ENCODE assay signal across 14 cellular contexts in genomic region chr6:43806041-43806757, GRCh38. TPM values are rescaled to one million over a fixed set of nuclear protein-coding genes. Genes with fewer than 3 reads are reported as not detected.
A peak's percentile ranks its signal among the peaks of the same experiment; 100 is the strongest.
DNase-seq lines count a peak whose midpoint lies in the region; ATAC-seq and TF ChIP-seq lines count a peak whose summit lies in the region.
"Had no signal": no experiment of that assay in that cellular context is flagged by ENCODE, and none has a peak within 500 bp of the region (broad histone marks: within the 10 kb centered on the region; RNA-seq: fewer than 3 reads in every experiment).

No MANE protein-coding gene starts in this region.

- H3K27me3 Mint-ChIP-seq in type B pancreatic cell, result no peaks in the 10 kb centered on the region
- no peaks in the 10 kb centered on the region for H3K27me3 Mint-ChIP-seq in CD4-positive, alpha-beta T cell

- intact Hi-C loops in CD4-positive, alpha-beta T cell (cut with DNase I, micrococcal nuclease), result no loop called here

- peak overlapping the region; percentile 43 for H3K27ac Mint-ChIP-seq in type B pancreatic cell
- H3K27ac Mint-ChIP-seq in CD4-positive, alpha-beta T cell, result no peak overlapping the region
- H3K27ac Mint-ChIP-seq: dendritic cell treated with granulocyte-macrophage colony-stimulating factor and Interleukin-4, amounts not matched to agents 40 ng/mL and 50 ng/mL, for 4 days; naive thymus-derived CD4-positive, alpha-beta T cell had no signal

- no peaks in the 10 kb centered on the region for H3K27me3 ChIP-seq in osteoblast (ENCODE audit: insufficient read depth, low read length)
- no peaks in the 10 kb centered on the region for H3K27me3 ChIP-seq in CD4-positive, alpha-beta T cell (ENCODE audit: control insufficient read depth, insufficient read depth, low read length)
- H3K27me3 ChIP-seq: adrenal gland had no signal

- no peaks in the 10 kb centered on the region for H3K36me3 Mint-ChIP-seq in type B pancreatic cell
- H3K36me3 Mint-ChIP-seq in CD4-positive, alpha-beta T cell (ENCODE audit: low read depth), result no peaks in the 10 kb centered on the region
- H3K36me3 Mint-ChIP-seq: immature natural killer cell; naive thymus-derived CD4-positive, alpha-beta T cell had no signal

- no peaks in the 10 kb centered on the region for H4K20me1 ChIP-seq in osteoblast (ENCODE audit: insufficient read depth, low read length)

- H3K4me3 ChIP-seq in HEK293 (ENCODE audit: low read depth, low read length) (no peak overlapping the region), osteoblast (ENCODE audit: insufficient read depth, low read length) (no peak overlapping the region)
- H3K4me3 ChIP-seq: adrenal gland had no signal

- H3K9me3 ChIP-seq in HEK293 (ENCODE audit: control insufficient read depth, insufficient read depth, low read depth, low read length) (no peaks in the 10 kb centered on the region), osteoblast (ENCODE audit: low read depth, low read length) (no peaks in the 10 kb centered on the region)
- no peaks in the 10 kb centered on the region for H3K9me3 ChIP-seq in CD4-positive, alpha-beta T cell (ENCODE audit: control insufficient read depth, low read length)
- H3K9me3 ChIP-seq: adrenal gland had no signal

- H3K4me1 Mint-ChIP-seq in type B pancreatic cell (ENCODE audit: unreplicated experiment), result peaks cover 46% of the 10 kb centered on the region
- H3K4me1 Mint-ChIP-seq in CD4-positive, alpha-beta T cell (ENCODE audit: low read depth), result no peaks in the 10 kb centered on the region

- POLR2A ChIA-PET in HEK293 (lab: Yijun Ruan, JAX), result interaction anchor here (1.5 kb wide), 1 partner anchor 34 kb away, joined by 5 read pairs; no protein-coding TSS in a partner anchor
- POLR2A ChIA-PET in CD4-positive, alpha-beta T cell (lab: Charles Lee), result no interaction called here

- no peak for ATAC-seq in CD4-positive, alpha-beta T cell (ENCODE audit: poor library complexity)
- ATAC-seq: naive thymus-derived CD4-positive, alpha-beta T cell had no signal

- H3K4me2 ChIP-seq in osteoblast (ENCODE audit: insufficient read depth, low read length), result no peak overlapping the region

- no peaks in the 10 kb centered on the region for H3K9me3 Mint-ChIP-seq in type B pancreatic cell
- no peaks in the 10 kb centered on the region for H3K9me3 Mint-ChIP-seq in CD4-positive, alpha-beta T cell
- H3K9me3 Mint-ChIP-seq: dendritic cell treated with granulocyte-macrophage colony-stimulating factor and Interleukin-4, amounts not matched to agents 40 ng/mL and 50 ng/mL, for 4 days; immature natural killer cell; naive thymus-derived CD4-positive, alpha-beta T cell had no signal

- H3K79me2 ChIP-seq in osteoblast (ENCODE audit: insufficient read depth, low read length), result no peaks in the 10 kb centered on the region

- H3K36me3 ChIP-seq in HEK293 (ENCODE audit: control insufficient read depth in 2 of 2, insufficient read depth in 1 of 2, low read length in 2 of 2) (no peaks in the 10 kb centered on the region), osteoblast (ENCODE audit: insufficient read depth, low read length) (no peaks in the 10 kb centered on the region)
- H3K36me3 ChIP-seq: adrenal gland had no signal

- peak; percentile 15 for DNase-seq in T1000 (lab: John Stamatoyannopoulos, UW)
- DNase-seq in left kidney (ENCODE audit: low read depth, low spot score), result peak; percentile 64
- no peak for DNase-seq in type B pancreatic cell (ENCODE audit: extremely low spot score, unreplicated experiment)
- DNase-seq in osteoblast (ENCODE audit: insufficient read length, low spot score, missing footprints), result no peak
- DNase-seq in activated CD4-positive, CD25-positive, alpha-beta regulatory T cell (lab: John Stamatoyannopoulos, UW), result no peak
- no peak for DNase-seq in CD4-positive, alpha-beta T cell
- DNase-seq: activated CD8-positive, alpha-beta memory T cell treated with anti-CD3 and anti-CD28 coated beads, Interleukin-2, amount 50 U/mL, for 48 hours; adrenal gland; immature natural killer cell; naive thymus-derived CD4-positive, alpha-beta T cell; right cardiac atrium had no signal

- no peak overlapping the region for H2AFZ ChIP-seq in osteoblast (ENCODE audit: low read length)

- H3K4me3 Mint-ChIP-seq in type B pancreatic cell, result peak overlapping the region; percentile 41
- H3K4me3 Mint-ChIP-seq in CD4-positive, alpha-beta T cell, result no peak overlapping the region
- H3K4me3 Mint-ChIP-seq: dendritic cell treated with granulocyte-macrophage colony-stimulating factor and Interleukin-4, amounts not matched to agents 40 ng/mL and 50 ng/mL, for 4 days; immature natural killer cell; naive thymus-derived CD4-positive, alpha-beta T cell had no signal

- H3K27ac ChIP-seq in HEK293 (ENCODE audit: extremely low read depth, low read depth, low read length) (no peak overlapping the region), osteoblast (ENCODE audit: low read depth, low read length) (no peak overlapping the region)
- no peak overlapping the region for H3K27ac ChIP-seq in CD4-positive, alpha-beta T cell (ENCODE audit: low read depth, low read length)
- H3K27ac ChIP-seq: VCaP had no signal

- CTCF ChIA-PET in HEK293 (lab: Yijun Ruan, JAX), result interaction anchor here (0.6 to 0.8 kb wide), 3 partner anchors 9 to 723 kb away, joined by 3 to 4 read pairs (median 3); no protein-coding TSS in a partner anchor
- CTCF ChIA-PET in CD4-positive, alpha-beta T cell (lab: Charles Lee), result no interaction called here

- no peak for TF ChIP-seq CTCF in HEK293 (tag by site-specific recombination; IDR thresholded peaks at IDR 0.05)
- no peak for TF ChIP-seq CTCF in type B pancreatic cell (conservative IDR thresholded peaks at IDR 0.05)
- no peak for TF ChIP-seq CTCF in osteoblast (IDR thresholded peaks at IDR 0.05; ENCODE audit: extremely low read depth, low read depth, low read length)
- no peak for TF ChIP-seq CTCF in CD4-positive, alpha-beta T cell (IDR thresholded peaks at IDR 0.05)

- peaks cover 14% of the 10 kb centered on the region for H3K4me1 ChIP-seq in HEK293 (ENCODE audit: control insufficient read depth, insufficient read depth, low read length)
- no peaks in the 10 kb centered on the region for H3K4me1 ChIP-seq in osteoblast (ENCODE audit: insufficient read depth, low read length)
- H3K4me1 ChIP-seq: adrenal gland had no signal

TF ChIP-seq in HEK293, 187 proteins besides CTCF, POLR2A, EP300 and RAD21:
- TF ChIP-seq ZIC2 (tag by site-specific recombination; IDR thresholded peaks at IDR 0.05) (peak; percentile 36; the same call in 1 of the 2 replicates), SCRT2 (tag by site-specific recombination; IDR thresholded peaks at IDR 0.05) (peak; percentile 29; the same call in 1 of the 2 replicates), ZNF433 (tag by site-specific recombination; IDR thresholded peaks at IDR 0.05; ENCODE audit: low read depth) (no peak), ZNF140 (tag by site-specific recombination; IDR thresholded peaks at IDR 0.05) (no peak)
- TF ChIP-seq, protein P1, sequence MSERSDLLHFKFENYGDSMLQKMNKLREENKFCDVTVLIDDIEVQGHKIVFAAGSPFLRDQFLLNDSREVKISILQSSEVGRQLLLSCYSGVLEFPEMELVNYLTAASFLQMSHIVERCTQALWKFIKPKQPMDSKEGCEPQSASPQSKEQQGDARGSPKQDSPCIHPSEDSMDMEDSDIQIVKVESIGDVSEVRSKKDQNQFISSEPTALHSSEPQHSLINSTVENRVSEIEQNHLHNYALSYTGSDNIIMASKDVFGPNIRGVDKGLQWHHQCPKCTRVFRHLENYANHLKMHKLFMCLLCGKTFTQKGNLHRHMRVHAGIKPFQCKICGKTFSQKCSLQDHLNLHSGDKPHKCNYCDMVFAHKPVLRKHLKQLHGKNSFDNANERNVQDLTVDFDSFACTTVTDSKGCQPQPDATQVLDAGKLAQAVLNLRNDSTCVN (tag by site-specific recombination; optimal IDR thresholded peaks at IDR 0.05), result no peak
TF ChIP-seq in HEK293: peak in this region for 2.

RNA-seq across cellular contexts. Expression of gene VEGFA, which starts 36.2 kb away (rescaled TPM):
- total RNA-seq in type B pancreatic cell (ENCODE audit: low replicate concordance) (102 and 136 TPM in 2 replicates), osteoblast (152 and 193 TPM in 2 replicates)
- total RNA-seq in CD4-positive, alpha-beta T cell, result 1 to 10 TPM; 3.5 to 3.7 TPM

Comparison
In these comparisons a context has a peak if more than half of its experiments do, and no peak if none do; other contexts are left out.
1. DNase-seq: peak in T1000 (single experiment) and left kidney (single experiment); none in type B pancreatic cell (single experiment), osteoblast (single experiment), activated CD4-positive, CD25-positive, alpha-beta regulatory T cell (0 of 4) and CD4-positive, alpha-beta T cell (0 of 10).
2. RNA of gene VEGFA, which starts 36.2 kb away (total RNA-seq): 152 to 193 TPM in osteoblast and 102 to 136 TPM in type B pancreatic cell; 3.5 to 3.7 TPM in CD4-positive, alpha-beta T cell; every median in the first group is over 10 times any median in the second.